ENCODE assay signal across 16 cellular contexts in genomic region chr5:169728418-169728817, GRCh38.
DNase-seq lines count a peak whose midpoint lies in the region; ATAC-seq and TF ChIP-seq lines count a peak whose summit lies in the region.
"Had no signal": no experiment of that assay in that cellular context is flagged by ENCODE, and none has a peak within 500 bp of the region (broad histone marks: within the 10 kb centered on the region; RNA-seq: fewer than 3 reads in every experiment).

No MANE protein-coding gene starts in this region.

- POLR2A ChIA-PET in T-cell (lab: Charles Lee) = no interaction called here

- H3K9ac ChIP-seq in liver (ENCODE audit: low read depth in 1 of 2, low read length in 2 of 2) = no peak overlapping the region

- peaks cover 23 to 41% (median 26%) of the 10 kb centered on the region in 4 donors for H3K4me1 Mint-ChIP-seq in CD4-positive, CD25-positive, alpha-beta regulatory T cell
- H3K4me1 Mint-ChIP-seq in endothelial cell (ENCODE audit: unreplicated experiment) = peaks cover 9% of the 10 kb centered on the region
- peaks cover 29% of the 10 kb centered on the region for H3K4me1 Mint-ChIP-seq in stimulated activated effector memory CD8-positive, alpha-beta T cell treated with anti-CD3 and anti-CD28 coated beads, Interleukin-12 subunit alpha, Interleukin-12 subunit beta, amount 100 ng/mL, for 72 hours
- peaks cover 26 to 49% (median 31%) of the 10 kb centered on the region in 3 donors for H3K4me1 Mint-ChIP-seq in T-cell

- DNase-seq in CD4-positive, CD25-positive, alpha-beta regulatory T cell = no peak
- DNase-seq in endothelial cell (ENCODE audit: low spot score) = no peak
- DNase-seq in stimulated activated effector memory CD8-positive, alpha-beta T cell treated with anti-CD3 and anti-CD28 coated beads, Interleukin-12 subunit alpha, Interleukin-12 subunit beta, amount 100 ng/mL, for 72 hours (ENCODE audit: low spot score in 2 of 2) = no peak
- no peak for DNase-seq in T-cell
- DNase-seq in NCI-H82 treated with DMSO at 0.1 percent for 48 hours (lab: John Stamatoyannopoulos, UW; ENCODE audit: unreplicated experiment) = no peak
- DNase-seq: BE2C; CD8-positive, alpha-beta T cell; COR-L47; DMS153; DND-41; GDM1 had no signal

- peak in 1 of 2 donors; percentile 29 for TF ChIP-seq RAD21 in liver (IDR thresholded peaks at IDR 0.05)

- peaks cover 79% of the 10 kb centered on the region for H3K36me3 Mint-ChIP-seq in CD4-positive, CD25-positive, alpha-beta regulatory T cell
- H3K36me3 Mint-ChIP-seq in endothelial cell (ENCODE audit: low read depth, unreplicated experiment) = no peaks in the 10 kb centered on the region
- H3K36me3 Mint-ChIP-seq in stimulated activated effector memory CD8-positive, alpha-beta T cell treated with anti-CD3 and anti-CD28 coated beads, Interleukin-12 subunit alpha, Interleukin-12 subunit beta, amount 100 ng/mL, for 72 hours = peaks cover 92% of the 10 kb centered on the region
- H3K36me3 Mint-ChIP-seq in T-cell = peaks cover 80% of the 10 kb centered on the region

- H3K27ac Mint-ChIP-seq in CD4-positive, CD25-positive, alpha-beta regulatory T cell = peak overlapping the region in 2 of 3 donors; percentile 5 to 39
- H3K27ac Mint-ChIP-seq in endothelial cell (ENCODE audit: unreplicated experiment) (no peak overlapping the region), T-cell (peak overlapping the region in 1 of 2 donors; percentile 17)
- H3K27ac Mint-ChIP-seq in stimulated activated effector memory CD8-positive, alpha-beta T cell treated with anti-CD3 and anti-CD28 coated beads, Interleukin-12 subunit alpha, Interleukin-12 subunit beta, amount 100 ng/mL, for 72 hours = peak overlapping the region; percentile 26
- H3K27ac Mint-ChIP-seq: CD8-positive, alpha-beta T cell had no signal

- H3K27me3 Mint-ChIP-seq in CD4-positive, CD25-positive, alpha-beta regulatory T cell = no peaks in the 10 kb centered on the region
- H3K27me3 Mint-ChIP-seq in endothelial cell (ENCODE audit: unreplicated experiment) (no peaks in the 10 kb centered on the region), T-cell (no peaks in the 10 kb centered on the region)

- H3K4me1 ChIP-seq in CD4-positive, CD25-positive, alpha-beta regulatory T cell (ENCODE audit: control insufficient read depth, insufficient read depth, low read length, poor library complexity, severe bottlenecking) = no peaks in the 10 kb centered on the region
- H3K4me1 ChIP-seq in liver (ENCODE audit: control insufficient read depth in 4 of 4, insufficient read depth in 4 of 4, low read length in 3 of 4) = no peaks in the 10 kb centered on the region
- H3K4me1 ChIP-seq: A549, BE2C, HAP-1 had no signal

- peaks cover 0 to 4% (median 0%) of the 10 kb centered on the region in 7 donors for H3K9me3 Mint-ChIP-seq in CD4-positive, CD25-positive, alpha-beta regulatory T cell
- H3K9me3 Mint-ChIP-seq in endothelial cell (ENCODE audit: unreplicated experiment) (no peaks in the 10 kb centered on the region), T-cell (peaks cover 0 to 6% (median 6%) of the 10 kb centered on the region in 3 donors)
- no peaks in the 10 kb centered on the region for H3K9me3 Mint-ChIP-seq in stimulated activated effector memory CD8-positive, alpha-beta T cell treated with anti-CD3 and anti-CD28 coated beads, Interleukin-12 subunit alpha, Interleukin-12 subunit beta, amount 100 ng/mL, for 72 hours

- H3K4me3 Mint-ChIP-seq in CD4-positive, CD25-positive, alpha-beta regulatory T cell = no peak overlapping the region
- H3K4me3 Mint-ChIP-seq in endothelial cell (ENCODE audit: unreplicated experiment) = peak overlapping the region; percentile 3
- H3K4me3 Mint-ChIP-seq in stimulated activated effector memory CD8-positive, alpha-beta T cell treated with anti-CD3 and anti-CD28 coated beads, Interleukin-12 subunit alpha, Interleukin-12 subunit beta, amount 100 ng/mL, for 72 hours = no peak overlapping the region
- H3K4me3 Mint-ChIP-seq in T-cell = no peak overlapping the region
- H3K4me3 Mint-ChIP-seq: CD8-positive, alpha-beta T cell had no signal

- no peaks in the 10 kb centered on the region for H3K9me3 ChIP-seq in CD4-positive, CD25-positive, alpha-beta regulatory T cell (ENCODE audit: control insufficient read depth in 2 of 2, low read length in 2 of 2)
- H3K9me3 ChIP-seq in liver (ENCODE audit: control insufficient read depth in 4 of 4, low read length in 3 of 4) = no peaks in the 10 kb centered on the region
- H3K9me3 ChIP-seq: A549, BE2C, HAP-1 had no signal

- CTCF ChIA-PET in T-cell (lab: Charles Lee) = no interaction called here

- H3K27me3 ChIP-seq in CD4-positive, CD25-positive, alpha-beta regulatory T cell (ENCODE audit: control insufficient read depth, insufficient read depth, low read length) = no peaks in the 10 kb centered on the region
- no peaks in the 10 kb centered on the region for H3K27me3 ChIP-seq in liver (ENCODE audit: control insufficient read depth in 4 of 4, insufficient read depth in 4 of 4, low read length in 3 of 4)
- H3K27me3 ChIP-seq: BE2C had no signal

- no peak for TF ChIP-seq CTCF in endothelial cell (IDR thresholded peaks at IDR 0.05; ENCODE audit: unreplicated experiment)
- no peak for TF ChIP-seq CTCF in liver (IDR thresholded peaks at IDR 0.05; ENCODE audit: low read depth, low read length, missing input control)

- no peak overlapping the region for H3K4me3 ChIP-seq in CD4-positive, CD25-positive, alpha-beta regulatory T cell (ENCODE audit: low read depth, low read length)
- no peak overlapping the region for H3K4me3 ChIP-seq in liver (ENCODE audit: low read depth in 1 of 3, low read length in 3 of 3)
- H3K4me3 ChIP-seq: A549, HAP-1 had no signal

- 26% methylated on average over 1 of the region's 1 CpG for WGBS in liver

- H3K27ac ChIP-seq in CD4-positive, CD25-positive, alpha-beta regulatory T cell (ENCODE audit: insufficient read depth, low read length, poor library complexity, severe bottlenecking) = no peak overlapping the region
- H3K27ac ChIP-seq in liver (ENCODE audit: low read depth in 1 of 2, low read length in 2 of 2) = no peak overlapping the region
- H3K27ac ChIP-seq: A549, C4-2B had no signal

- peaks cover 80% of the 10 kb centered on the region for H3K36me3 ChIP-seq in CD4-positive, CD25-positive, alpha-beta regulatory T cell (ENCODE audit: control insufficient read depth, insufficient read depth, low read length)
- H3K36me3 ChIP-seq in liver (ENCODE audit: control insufficient read depth in 4 of 4, insufficient read depth in 3 of 4, low read depth in 1 of 4, low read length in 3 of 4) = no peaks in the 10 kb centered on the region
- H3K36me3 ChIP-seq: BE2C, HAP-1 had no signal

- no peak for ATAC-seq in CD4-positive, CD25-positive, alpha-beta regulatory T cell (ENCODE audit: low read depth in 2 of 2)
- ATAC-seq in stimulated activated effector memory CD8-positive, alpha-beta T cell treated with anti-CD3 and anti-CD28 coated beads, Interleukin-12 subunit alpha, Interleukin-12 subunit beta, amount 100 ng/mL, for 72 hours = no peak
- ATAC-seq in T-cell (replicated peaks in 1 of 4) = no peak
- ATAC-seq in GM19452 (IDR thresholded peaks at IDR 0.05; ENCODE audit: unreplicated experiment) = no peak
- ATAC-seq: A549; CD8-positive, alpha-beta T cell had no signal

TF ChIP-seq in liver, 16 proteins besides CTCF, POLR2A, EP300 and RAD21:
- TF ChIP-seq JUND (IDR thresholded peaks at IDR 0.05) (peak in 1 of 2 donors; percentile 65), TAF1 (conservative IDR thresholded peaks at IDR 0.05) (no peak), ZBTB33 (IDR thresholded peaks at IDR 0.05) (peak; percentile 77), SP1 (IDR thresholded peaks at IDR 0.05) (peak; percentile 47), NR2F2 (IDR thresholded peaks at IDR 0.05) (no peak), HNF4G (IDR thresholded peaks at IDR 0.05) (peak; percentile 93), MAX (IDR thresholded peaks at IDR 0.05) (peak; percentile 85), EGR1 (IDR thresholded peaks at IDR 0.05; ENCODE audit: low read depth in 2 of 2) (peak in 1 of 2 donors; percentile 40), FOXA2 (IDR thresholded peaks at IDR 0.05) (no peak), RXRA (IDR thresholded peaks at IDR 0.05) (peak; percentile 70 to 91), YY1 (IDR thresholded peaks at IDR 0.05) (peak; percentile 28), ATF3 (IDR thresholded peaks at IDR 0.05) (no peak), HNF4A (conservative IDR thresholded peaks at IDR 0.05) (peak; percentile 97), GABPA (IDR thresholded peaks at IDR 0.05 in 1 of 2, conservative IDR thresholded peaks at IDR 0.05 in 1 of 2) (no peak)
TF ChIP-seq in liver: peak in this region for 9.
